In genomic region chr1:182617734-182618288, GRCh38 we compare ENCODE assay signal across 9 cellular contexts. TPM values are rescaled to one million over a fixed set of nuclear protein-coding genes. Genes with fewer than 3 reads are reported as not detected.
DNase-seq lines count a peak whose midpoint lies in the region; ATAC-seq, FAIRE-seq and TF ChIP-seq lines count a peak whose summit lies in the region.
"Had no signal": no experiment of that assay in that cellular context is flagged by ENCODE, and none has a peak within 500 bp of the region (broad histone marks: within the 10 kb centered on the region; RNA-seq: fewer than 3 reads in every experiment).

No MANE protein-coding gene starts in this region.

- H3K27me3 Mint-ChIP-seq in brain: peaks cover 9% of the 10 kb centered on the region
- H3K27me3 Mint-ChIP-seq in Caco-2 (ENCODE audit: insufficient read depth, unreplicated experiment): peaks cover 3% of the 10 kb centered on the region

- peak; percentile 14 for TF ChIP-seq RAD21 in neural cell (conservative IDR thresholded peaks at IDR 0.05)

- no peak overlapping the region for H3K4me2 ChIP-seq in neural cell (ENCODE audit: low read length)

- H4K20me1 ChIP-seq in neural cell (ENCODE audit: insufficient read depth): no peaks in the 10 kb centered on the region

- H3K4me3 Mint-ChIP-seq in brain: peak overlapping the region; percentile 6 to 83 (median 76)
- H3K4me3 Mint-ChIP-seq in Caco-2 (ENCODE audit: unreplicated experiment): no peak overlapping the region
- H3K4me3 Mint-ChIP-seq: neural crest cell had no signal

- BruUV-seq in Caco-2 (replicated peaks; lab: Mats Ljungman, UMichigan): no TSS peak

- peak overlapping the region; percentile 85 to 99 (median 95) for H3K27ac Mint-ChIP-seq in brain
- no peak overlapping the region for H3K27ac Mint-ChIP-seq in Caco-2 (ENCODE audit: unreplicated experiment)

- H3K9ac ChIP-seq in neural cell (ENCODE audit: low read length): no peak overlapping the region

- H3K9me3 Mint-ChIP-seq in brain: peaks cover 3 to 21% (median 13%) of the 10 kb centered on the region in 5 experiments
- peaks cover 12% of the 10 kb centered on the region for H3K9me3 Mint-ChIP-seq in Caco-2 (ENCODE audit: unreplicated experiment)

- peak; percentile 47 for FAIRE-seq in GM19239 (lab: Jason Lieb, UNC)

- CTCF ChIA-PET in Caco-2 (lab: Charles Lee): interaction anchor here (0.7 kb wide), 1 partner anchor 91 kb away, joined by 3 read pairs; no protein-coding TSS in a partner anchor

- no peak for ATAC-seq in HG03442 (IDR thresholded peaks at IDR 0.05; ENCODE audit: unreplicated experiment)

- H3K27ac ChIP-seq in neural cell (ENCODE audit: low read length): peak overlapping the region; percentile 29

- no peaks in the 10 kb centered on the region for H3K9me2 ChIP-seq in neural cell (ENCODE audit: insufficient read depth, low read length)

- no peaks in the 10 kb centered on the region for H3K79me2 ChIP-seq in neural cell (replicated peaks; ENCODE audit: insufficient read depth, low read length)

- TF ChIP-seq EP300 in neural cell (conservative IDR thresholded peaks at IDR 0.05; ENCODE audit: poor library complexity, severe bottlenecking): peak; percentile 50

- H3K4me1 ChIP-seq in Caco-2: no peaks in the 10 kb centered on the region

- TF ChIP-seq CTCF in brain (conservative IDR thresholded peaks at IDR 0.05) (no peak), neural cell (IDR thresholded peaks at IDR 0.05; ENCODE audit: poor library complexity, severe bottlenecking) (no peak), Caco-2 (IDR thresholded peaks at IDR 0.05; ENCODE audit: insufficient read depth in 1 of 2, low read depth in 1 of 2, low read length in 1 of 2, severe bottlenecking in 1 of 2, unreplicated experiment in 1 of 2) (no peak)

- no peaks in the 10 kb centered on the region for H3K36me3 Mint-ChIP-seq in brain
- no peaks in the 10 kb centered on the region for H3K36me3 Mint-ChIP-seq in Caco-2 (ENCODE audit: insufficient read depth, unreplicated experiment)

- H3K9me3 ChIP-seq in neural cell (ENCODE audit: low read length) (no peaks in the 10 kb centered on the region), Caco-2 (no peaks in the 10 kb centered on the region)
- H3K9me3 ChIP-seq: esophagus squamous epithelium had no signal

- H3K4me1 Mint-ChIP-seq in brain (peaks cover 68% of the 10 kb centered on the region), Caco-2 (ENCODE audit: low read depth, unreplicated experiment) (peaks cover 17% of the 10 kb centered on the region)

- H3K4me3 ChIP-seq in neural cell (ENCODE audit: low read length) (peak overlapping the region; percentile 24), Caco-2 (ENCODE audit: low read depth, low read length) (no peak overlapping the region)
- H3K4me3 ChIP-seq: esophagus squamous epithelium had no signal

- DNase-seq in GM19239 (ENCODE audit: insufficient read length, low spot score): no peak
- DNase-seq in NCI-H1092 treated with DMSO at 0.1 percent for 48 hours (lab: John Stamatoyannopoulos, UW): peak; percentile 58
- no peak for DNase-seq in HUDEP-2 (lab: John Stamatoyannopoulos, UW; ENCODE audit: unreplicated experiment in 76 of 76)
- no peak for DNase-seq in Caco-2
- DNase-seq: esophagus squamous epithelium had no signal

- no peaks in the 10 kb centered on the region for H3K36me3 ChIP-seq in neural cell (ENCODE audit: insufficient read depth, low read length)
- no peaks in the 10 kb centered on the region for H3K36me3 ChIP-seq in Caco-2 (ENCODE audit: control insufficient read depth, insufficient read depth, low read length)
- H3K36me3 ChIP-seq: esophagus squamous epithelium had no signal

- H3K27me3 ChIP-seq in neural cell (ENCODE audit: insufficient read depth, low read depth, low read length) (peaks cover 26% of the 10 kb centered on the region), Caco-2 (replicated peaks; ENCODE audit: control insufficient read depth, insufficient read depth, low read length) (no peaks in the 10 kb centered on the region; the same call in 1 of the 2 replicates)

- peaks cover 6% of the 10 kb centered on the region for H3F3A ChIP-seq in neural cell (ENCODE audit: insufficient read depth, low read length, poor library complexity, severe bottlenecking)

- H2AFZ ChIP-seq in neural cell (ENCODE audit: low read depth, low read length): no peak overlapping the region

- POLR2A ChIA-PET in Caco-2 (lab: Charles Lee): no interaction called here

- intact Hi-C loops in Caco-2 (cut with micrococcal nuclease; ENCODE audit: unreplicated experiment): no loop called here

TF ChIP-seq in neural cell, 6 proteins besides CTCF, POLR2A, EP300 and RAD21:
- TF ChIP-seq SMC3 (conservative IDR thresholded peaks at IDR 0.05; ENCODE audit: poor library complexity): peak; percentile 29
- TF ChIP-seq POLR2AphosphoS5 (IDR thresholded peaks at IDR 0.05): peak; percentile 66
- TF ChIP-seq TAF1 (IDR thresholded peaks at IDR 0.05; ENCODE audit: low read depth): no peak
- TF ChIP-seq MXI1 (conservative IDR thresholded peaks at IDR 0.05; ENCODE audit: poor library complexity, severe bottlenecking): no peak
- TF ChIP-seq EZH2 (IDR thresholded peaks at IDR 0.05; ENCODE audit: borderline replicate concordance, insufficient read depth, low read length, poor library complexity, severe bottlenecking): no peak
- TF ChIP-seq REST (IDR thresholded peaks at IDR 0.05; ENCODE audit: borderline replicate concordance): peak; percentile 57

RNA-seq across cellular contexts. Expression of gene RGS16, which starts 13.6 kb away (rescaled TPM):
- polyA plus RNA-seq in brain (ENCODE audit: insufficient read depth, low read depth, low replicate concordance) (58.8 TPM), neural cell (1.1 and 2.3 TPM in 2 replicates)
- 0.46 TPM in 1 of 2 replicates, not detected in the other for polyA minus RNA-seq in neural cell
- 0.77 and 1.2 TPM in 2 replicates for total RNA-seq in Caco-2 (2022)

RNA-seq across cellular contexts. Expression of gene RNASEL, which starts 28.8 kb away (rescaled TPM):
- polyA plus RNA-seq in brain (ENCODE audit: insufficient read depth, low read depth, low replicate concordance) (1.4 TPM), neural cell (0.47 and 0.76 TPM in 2 replicates)
- 0.97 and 1.0 TPM in 2 replicates for polyA minus RNA-seq in neural cell
- total RNA-seq in Caco-2 (2022): 2.7 and 2.9 TPM in 2 replicates

Comparison
In these comparisons a context has a peak if more than half of its experiments do, and no peak if none do; other contexts are left out.
1. RNA of gene RGS16, which starts 13.6 kb away (polyA plus RNA-seq): 58.8 TPM in brain (single experiment); 1.1 to 2.3 TPM in neural cell; every median in the first group is over 10 times any median in the second.